Comparison of ENCODE assay signal across 1 cellular context in genomic region chr17:49496866-49497146, GRCh38.
TF ChIP-seq lines count a peak whose summit lies in the region.

No MANE protein-coding gene starts in this region.

TF ChIP-seq in IMR-90, 13 proteins besides CTCF, POLR2A, EP300 and RAD21 (continued from another document):
- TF ChIP-seq MXI1 (IDR thresholded peaks at IDR 0.05; ENCODE audit: borderline replicate concordance, low read depth, low read length) (no peak), CHD1 (IDR thresholded peaks at IDR 0.05; ENCODE audit: low read depth, low read length) (no peak), CEBPB (IDR thresholded peaks at IDR 0.05; ENCODE audit: low read depth, low read length) (no peak), MAZ (IDR thresholded peaks at IDR 0.05; ENCODE audit: borderline replicate concordance, low read depth, low read length) (no peak), RFX5 (IDR thresholded peaks at IDR 0.05; ENCODE audit: low read depth, low read length) (no peak), FOS (IDR thresholded peaks at IDR 0.05; ENCODE audit: low read depth, low read length) (no peak), SMC3 (IDR thresholded peaks at IDR 0.05; ENCODE audit: low read depth, low read length) (no peak), USF2 (IDR thresholded peaks at IDR 0.05; ENCODE audit: low read depth, low read length) (no peak), MAFK (IDR thresholded peaks at IDR 0.05; ENCODE audit: low read depth, low read length) (no peak), NFE2L2 (IDR thresholded peaks at IDR 0.05; ENCODE audit: low read depth, low read length) (no peak), BHLHE40 (IDR thresholded peaks at IDR 0.05; ENCODE audit: low read depth, low read length) (no peak), ELK1 (IDR thresholded peaks at IDR 0.05; ENCODE audit: borderline replicate concordance, low read depth, low read length) (no peak)
TF ChIP-seq in IMR-90: peak in this region for 0.
